ENCODE assay signal across 1 cellular context in genomic region chr4:64727960-64728359, GRCh38.
A peak's percentile ranks its signal among the peaks of the same experiment; 100 is the strongest.
TF ChIP-seq lines count a peak whose summit lies in the region.

No MANE protein-coding gene starts in this region.

TF ChIP-seq in H1, 55 proteins besides CTCF, POLR2A, EP300 and RAD21 (continued from another document):
- TF ChIP-seq, protein P1, sequence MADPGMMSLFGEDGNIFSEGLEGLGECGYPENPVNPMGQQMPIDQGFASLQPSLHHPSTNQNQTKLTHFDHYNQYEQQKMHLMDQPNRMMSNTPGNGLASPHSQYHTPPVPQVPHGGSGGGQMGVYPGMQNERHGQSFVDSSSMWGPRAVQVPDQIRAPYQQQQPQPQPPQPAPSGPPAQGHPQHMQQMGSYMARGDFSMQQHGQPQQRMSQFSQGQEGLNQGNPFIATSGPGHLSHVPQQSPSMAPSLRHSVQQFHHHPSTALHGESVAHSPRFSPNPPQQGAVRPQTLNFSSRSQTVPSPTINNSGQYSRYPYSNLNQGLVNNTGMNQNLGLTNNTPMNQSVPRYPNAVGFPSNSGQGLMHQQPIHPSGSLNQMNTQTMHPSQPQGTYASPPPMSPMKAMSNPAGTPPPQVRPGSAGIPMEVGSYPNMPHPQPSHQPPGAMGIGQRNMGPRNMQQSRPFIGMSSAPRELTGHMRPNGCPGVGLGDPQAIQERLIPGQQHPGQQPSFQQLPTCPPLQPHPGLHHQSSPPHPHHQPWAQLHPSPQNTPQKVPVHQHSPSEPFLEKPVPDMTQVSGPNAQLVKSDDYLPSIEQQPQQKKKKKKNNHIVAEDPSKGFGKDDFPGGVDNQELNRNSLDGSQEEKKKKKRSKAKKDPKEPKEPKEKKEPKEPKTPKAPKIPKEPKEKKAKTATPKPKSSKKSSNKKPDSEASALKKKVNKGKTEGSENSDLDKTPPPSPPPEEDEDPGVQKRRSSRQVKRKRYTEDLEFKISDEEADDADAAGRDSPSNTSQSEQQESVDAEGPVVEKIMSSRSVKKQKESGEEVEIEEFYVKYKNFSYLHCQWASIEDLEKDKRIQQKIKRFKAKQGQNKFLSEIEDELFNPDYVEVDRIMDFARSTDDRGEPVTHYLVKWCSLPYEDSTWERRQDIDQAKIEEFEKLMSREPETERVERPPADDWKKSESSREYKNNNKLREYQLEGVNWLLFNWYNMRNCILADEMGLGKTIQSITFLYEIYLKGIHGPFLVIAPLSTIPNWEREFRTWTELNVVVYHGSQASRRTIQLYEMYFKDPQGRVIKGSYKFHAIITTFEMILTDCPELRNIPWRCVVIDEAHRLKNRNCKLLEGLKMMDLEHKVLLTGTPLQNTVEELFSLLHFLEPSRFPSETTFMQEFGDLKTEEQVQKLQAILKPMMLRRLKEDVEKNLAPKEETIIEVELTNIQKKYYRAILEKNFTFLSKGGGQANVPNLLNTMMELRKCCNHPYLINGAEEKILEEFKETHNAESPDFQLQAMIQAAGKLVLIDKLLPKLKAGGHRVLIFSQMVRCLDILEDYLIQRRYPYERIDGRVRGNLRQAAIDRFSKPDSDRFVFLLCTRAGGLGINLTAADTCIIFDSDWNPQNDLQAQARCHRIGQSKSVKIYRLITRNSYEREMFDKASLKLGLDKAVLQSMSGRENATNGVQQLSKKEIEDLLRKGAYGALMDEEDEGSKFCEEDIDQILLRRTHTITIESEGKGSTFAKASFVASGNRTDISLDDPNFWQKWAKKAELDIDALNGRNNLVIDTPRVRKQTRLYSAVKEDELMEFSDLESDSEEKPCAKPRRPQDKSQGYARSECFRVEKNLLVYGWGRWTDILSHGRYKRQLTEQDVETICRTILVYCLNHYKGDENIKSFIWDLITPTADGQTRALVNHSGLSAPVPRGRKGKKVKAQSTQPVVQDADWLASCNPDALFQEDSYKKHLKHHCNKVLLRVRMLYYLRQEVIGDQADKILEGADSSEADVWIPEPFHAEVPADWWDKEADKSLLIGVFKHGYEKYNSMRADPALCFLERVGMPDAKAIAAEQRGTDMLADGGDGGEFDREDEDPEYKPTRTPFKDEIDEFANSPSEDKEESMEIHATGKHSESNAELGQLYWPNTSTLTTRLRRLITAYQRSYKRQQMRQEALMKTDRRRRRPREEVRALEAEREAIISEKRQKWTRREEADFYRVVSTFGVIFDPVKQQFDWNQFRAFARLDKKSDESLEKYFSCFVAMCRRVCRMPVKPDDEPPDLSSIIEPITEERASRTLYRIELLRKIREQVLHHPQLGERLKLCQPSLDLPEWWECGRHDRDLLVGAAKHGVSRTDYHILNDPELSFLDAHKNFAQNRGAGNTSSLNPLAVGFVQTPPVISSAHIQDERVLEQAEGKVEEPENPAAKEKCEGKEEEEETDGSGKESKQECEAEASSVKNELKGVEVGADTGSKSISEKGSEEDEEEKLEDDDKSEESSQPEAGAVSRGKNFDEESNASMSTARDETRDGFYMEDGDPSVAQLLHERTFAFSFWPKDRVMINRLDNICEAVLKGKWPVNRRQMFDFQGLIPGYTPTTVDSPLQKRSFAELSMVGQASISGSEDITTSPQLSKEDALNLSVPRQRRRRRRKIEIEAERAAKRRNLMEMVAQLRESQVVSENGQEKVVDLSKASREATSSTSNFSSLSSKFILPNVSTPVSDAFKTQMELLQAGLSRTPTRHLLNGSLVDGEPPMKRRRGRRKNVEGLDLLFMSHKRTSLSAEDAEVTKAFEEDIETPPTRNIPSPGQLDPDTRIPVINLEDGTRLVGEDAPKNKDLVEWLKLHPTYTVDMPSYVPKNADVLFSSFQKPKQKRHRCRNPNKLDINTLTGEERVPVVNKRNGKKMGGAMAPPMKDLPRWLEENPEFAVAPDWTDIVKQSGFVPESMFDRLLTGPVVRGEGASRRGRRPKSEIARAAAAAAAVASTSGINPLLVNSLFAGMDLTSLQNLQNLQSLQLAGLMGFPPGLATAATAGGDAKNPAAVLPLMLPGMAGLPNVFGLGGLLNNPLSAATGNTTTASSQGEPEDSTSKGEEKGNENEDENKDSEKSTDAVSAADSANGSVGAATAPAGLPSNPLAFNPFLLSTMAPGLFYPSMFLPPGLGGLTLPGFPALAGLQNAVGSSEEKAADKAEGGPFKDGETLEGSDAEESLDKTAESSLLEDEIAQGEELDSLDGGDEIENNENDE (IDR thresholded peaks at IDR 0.05; ENCODE audit: insufficient replicate concordance, low read length): peak; percentile 53
- TF ChIP-seq, protein P2, sequence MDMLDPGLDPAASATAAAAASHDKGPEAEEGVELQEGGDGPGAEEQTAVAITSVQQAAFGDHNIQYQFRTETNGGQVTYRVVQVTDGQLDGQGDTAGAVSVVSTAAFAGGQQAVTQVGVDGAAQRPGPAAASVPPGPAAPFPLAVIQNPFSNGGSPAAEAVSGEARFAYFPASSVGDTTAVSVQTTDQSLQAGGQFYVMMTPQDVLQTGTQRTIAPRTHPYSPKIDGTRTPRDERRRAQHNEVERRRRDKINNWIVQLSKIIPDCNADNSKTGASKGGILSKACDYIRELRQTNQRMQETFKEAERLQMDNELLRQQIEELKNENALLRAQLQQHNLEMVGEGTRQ (IDR thresholded peaks at IDR 0.05; ENCODE audit: low read length): no peak
- 0 out of 2 replicates have a peak, but pooled peaks have one; percentile 55 for TF ChIP-seq TCF12 (IDR thresholded peaks at IDR 0.05; ENCODE audit: low read depth, low read length)
